ENCODE assay signal across 12 cellular contexts in genomic region chr17:14429084-14429483, GRCh38.
DNase-seq lines count a peak whose midpoint lies in the region; ATAC-seq, FAIRE-seq and TF ChIP-seq lines count a peak whose summit lies in the region.
"Had no signal": no experiment of that assay in that cellular context is flagged by ENCODE, and none has a peak within 500 bp of the region (broad histone marks: within the 10 kb centered on the region; RNA-seq: fewer than 3 reads in every experiment).

No MANE protein-coding gene starts in this region.

- FAIRE-seq in HepG2 (lab: Jason Lieb, UNC) = no peak

- DNase-seq in HepG2 (ENCODE audit: low spot score) (no peak), right lobe of liver (no peak), Karpas-422 (no peak), ascending aorta (ENCODE audit: low spot score in 2 of 2) (no peak), NK-92 (lab: John Stamatoyannopoulos, UW; ENCODE audit: unreplicated experiment) (no peak), GM23248 (no peak)
- DNase-seq in activated T-helper 2 cell treated with anti-CD3 and anti-CD28 coated beads, Interferon-gamma antibody, Interleukin-2, Interleukin-4, amounts not matched to agents 10 μg/mL and 5 μg/mL and 100 μg/mL, durations not matched to agents 14 hours and 24 hours and 36 hours (ENCODE audit: low spot score) = no peak
- DNase-seq in stimulated activated naive CD4-positive, alpha-beta T cell treated with Interleukin-2 at 50 U/mL for 16 hours (lab: John Stamatoyannopoulos, UW) = no peak
- DNase-seq: aorta, EL, foreskin melanocyte had no signal

- peaks cover 5% of the 10 kb centered on the region; the same call in 1 of the 2 replicates for H3K4me1 ChIP-seq in HepG2 (ENCODE audit: insufficient read depth, low read length)
- H3K4me1 ChIP-seq in right lobe of liver = no peaks in the 10 kb centered on the region
- peaks cover 18% of the 10 kb centered on the region for H3K4me1 ChIP-seq in Karpas-422 (ENCODE audit: low read length)
- peaks cover 0 to 2% of the 10 kb centered on the region in 2 donors for H3K4me1 ChIP-seq in ascending aorta
- H3K4me1 ChIP-seq in GM23248 (ENCODE audit: insufficient read depth) = no peaks in the 10 kb centered on the region

- no peaks in the 10 kb centered on the region for H3K9me3 Mint-ChIP-seq in activated T-helper 2 cell treated with anti-CD3 and anti-CD28 coated beads, Interferon-gamma antibody, Interleukin-2, Interleukin-4, amounts not matched to agents 10 μg/mL and 5 μg/mL and 100 μg/mL, durations not matched to agents 14 hours and 24 hours and 36 hours

- H3K9me3 ChIP-seq in HepG2 (ENCODE audit: low read length) (no peaks in the 10 kb centered on the region), right lobe of liver (no peaks in the 10 kb centered on the region), Karpas-422 (ENCODE audit: low read length) (no peaks in the 10 kb centered on the region), ascending aorta (no peaks in the 10 kb centered on the region), GM23248 (ENCODE audit: low read depth) (no peaks in the 10 kb centered on the region)

- peak overlapping the region; percentile 54 for H3K4me3 Mint-ChIP-seq in activated T-helper 2 cell treated with anti-CD3 and anti-CD28 coated beads, Interferon-gamma antibody, Interleukin-2, Interleukin-4, amounts not matched to agents 10 μg/mL and 5 μg/mL and 100 μg/mL, durations not matched to agents 14 hours and 24 hours and 36 hours (ENCODE audit: low read depth)

- H3K36me3 Mint-ChIP-seq in activated T-helper 2 cell treated with anti-CD3 and anti-CD28 coated beads, Interferon-gamma antibody, Interleukin-2, Interleukin-4, amounts not matched to agents 10 μg/mL and 5 μg/mL and 100 μg/mL, durations not matched to agents 14 hours and 24 hours and 36 hours (ENCODE audit: low read depth) = no peaks in the 10 kb centered on the region

- H3K27ac ChIP-seq in HepG2 (ENCODE audit: extremely low read length, insufficient read depth, low read length) (no peak overlapping the region), right lobe of liver (no peak overlapping the region), Karpas-422 (ENCODE audit: low read length) (no peak overlapping the region), ascending aorta (no peak overlapping the region), GM23248 (no peak overlapping the region)

- TF ChIP-seq EP300 in HepG2 (IDR thresholded peaks at IDR 0.05; ENCODE audit: low read depth in 2 of 2, low read length in 2 of 2) (no peak), HepG2 (CRISPR knock-in tag; IDR thresholded peaks at IDR 0.05; ENCODE audit: borderline replicate concordance) (no peak)

- POLR2A ChIA-PET in HepG2 (lab: Yijun Ruan, JAX) = no interaction called here

- H3K4me1 Mint-ChIP-seq in activated T-helper 2 cell treated with anti-CD3 and anti-CD28 coated beads, Interferon-gamma antibody, Interleukin-2, Interleukin-4, amounts not matched to agents 10 μg/mL and 5 μg/mL and 100 μg/mL, durations not matched to agents 14 hours and 24 hours and 36 hours (ENCODE audit: low read depth) = peaks cover 32% of the 10 kb centered on the region

- intact Hi-C loops in HepG2 (cut with micrococcal nuclease; ENCODE audit: unreplicated experiment) = no loop called here
- intact Hi-C loops in right lobe of liver (cut with DNase I) = no loop called here
- intact Hi-C loops in activated T-helper 2 cell treated with anti-CD3 and anti-CD28 coated beads, Interferon-gamma antibody, Interleukin-2, Interleukin-4, amounts not matched to agents 10 μg/mL and 5 μg/mL and 100 μg/mL, durations not matched to agents 14 hours and 24 hours and 36 hours (cut with micrococcal nuclease) = loop anchor here (5.0 to 10.0 kb wide), 2 partner anchors 127 to 224 kb away; partner anchors contain the start of gene HS3ST3B1
- intact Hi-C loops in ascending aorta (cut with DNase I) = no loop called here

- H4K20me1 ChIP-seq in HepG2 (ENCODE audit: insufficient read depth, low read length) (peaks cover 5% of the 10 kb centered on the region; the same call in 1 of the 2 replicates), Karpas-422 (ENCODE audit: insufficient read depth, low read depth, low read length) (no peaks in the 10 kb centered on the region), GM23248 (ENCODE audit: insufficient read depth) (no peaks in the 10 kb centered on the region)

- H3K27ac Mint-ChIP-seq in activated T-helper 2 cell treated with anti-CD3 and anti-CD28 coated beads, Interferon-gamma antibody, Interleukin-2, Interleukin-4, amounts not matched to agents 10 μg/mL and 5 μg/mL and 100 μg/mL, durations not matched to agents 14 hours and 24 hours and 36 hours = peak overlapping the region; percentile 82
- H3K27ac Mint-ChIP-seq: progenitor cell of endocrine pancreas had no signal

- H3K27me3 ChIP-seq in HepG2 (ENCODE audit: control insufficient read depth in 1 of 2, insufficient read depth in 2 of 2, low read length in 2 of 2) (no peaks in the 10 kb centered on the region), right lobe of liver (no peaks in the 10 kb centered on the region), Karpas-422 (ENCODE audit: low read length) (no peaks in the 10 kb centered on the region), ascending aorta (no peaks in the 10 kb centered on the region), GM23248 (replicated peaks; ENCODE audit: insufficient read depth) (no peaks in the 10 kb centered on the region)

- H3K4me3 ChIP-seq in HepG2 (replicated peaks in 1 of 3; ENCODE audit: insufficient read depth in 1 of 3, low read depth in 2 of 3, low read length in 3 of 3) (no peak overlapping the region), right lobe of liver (no peak overlapping the region), Karpas-422 (ENCODE audit: low read length) (no peak overlapping the region), ascending aorta (no peak overlapping the region), GM23248 (no peak overlapping the region)

- CTCF ChIA-PET in HepG2 (lab: Yijun Ruan, JAX; ENCODE audit: low intra/inter-chr PET ratio, low total read pairs) = no interaction called here

- no peaks in the 10 kb centered on the region for H3F3A ChIP-seq in GM23248 (ENCODE audit: insufficient read depth)

- no peak overlapping the region for H3K9ac ChIP-seq in HepG2 (ENCODE audit: insufficient read depth, low read depth, low read length)
- H3K9ac ChIP-seq in Karpas-422 (ENCODE audit: low read length) = no peak overlapping the region
- no peak overlapping the region for H3K9ac ChIP-seq in GM23248

- no peaks in the 10 kb centered on the region for H3K9me2 ChIP-seq in Karpas-422 (replicated peaks; ENCODE audit: insufficient read depth, low read length)
- no peaks in the 10 kb centered on the region for H3K9me2 ChIP-seq in GM23248 (ENCODE audit: insufficient read depth)

- H3K4me2 ChIP-seq in HepG2 (ENCODE audit: low read depth, low read length) = no peak overlapping the region
- H3K4me2 ChIP-seq in Karpas-422 (ENCODE audit: low read depth, low read length, poor library complexity, severe bottlenecking) = peak overlapping the region; percentile 44
- H3K4me2 ChIP-seq in GM23248 (ENCODE audit: unreplicated experiment) = no peak overlapping the region

- TF ChIP-seq POLR2A in HepG2 (IDR thresholded peaks at IDR 0.05; ENCODE audit: insufficient read depth in 1 of 2, low read depth in 2 of 2, low read length in 2 of 2) (no peak), right lobe of liver (IDR thresholded peaks at IDR 0.05) (no peak)

- H3K79me2 ChIP-seq in HepG2 (ENCODE audit: insufficient read depth, low read length) (no peaks in the 10 kb centered on the region), Karpas-422 (ENCODE audit: low read length) (no peaks in the 10 kb centered on the region), GM23248 (ENCODE audit: insufficient read depth) (no peaks in the 10 kb centered on the region)

- BruUV-seq in HepG2 (replicated peaks; lab: Mats Ljungman, UMichigan) = no TSS peak

- TF ChIP-seq RAD21 in HepG2 (CRISPR knock-in tag; IDR thresholded peaks at IDR 0.05) = no peak

- H2AFZ ChIP-seq in HepG2 (ENCODE audit: low read length) (no peak overlapping the region), Karpas-422 (ENCODE audit: low read length) (no peak overlapping the region), GM23248 (no peak overlapping the region)

- H3K27me3 Mint-ChIP-seq in activated T-helper 2 cell treated with anti-CD3 and anti-CD28 coated beads, Interferon-gamma antibody, Interleukin-2, Interleukin-4, amounts not matched to agents 10 μg/mL and 5 μg/mL and 100 μg/mL, durations not matched to agents 14 hours and 24 hours and 36 hours (ENCODE audit: low read depth) = no peaks in the 10 kb centered on the region

- in situ Hi-C loops in HepG2 (cut with HindIII; ENCODE audit: extremely low pct_ligation_motif_present, low pct_unique_long_range_greater_than_20kb) (no loop called here), GM23248 (cut with MboI) (no loop called here)

- no peak for TF ChIP-seq CTCF in HepG2 (CRISPR knock-in tag; IDR thresholded peaks at IDR 0.05)
- TF ChIP-seq CTCF in right lobe of liver (IDR thresholded peaks at IDR 0.05) = no peak
- TF ChIP-seq CTCF in ascending aorta (IDR thresholded peaks at IDR 0.05) = no peak

- 86% methylated on average over 2 of the region's 2 CpGs for WGBS in HepG2 (ENCODE audit: low lambda C conversion rate)
- WGBS in right lobe of liver (ENCODE audit: insufficient coverage, low coverage, low lambda C conversion rate, missing lambda C conversion rate) = 83% methylated on average over 2 of the region's 2 CpGs
- WGBS in GM23248 (ENCODE audit: low coverage in 1 of 2, low lambda C conversion rate in 2 of 2, missing lambda C conversion rate in 2 of 2), 2 experiments = 71 to 75% methylated on average over 2 of the region's 2 CpGs

- H3K36me3 ChIP-seq in HepG2 (replicated peaks in 1 of 2; ENCODE audit: control insufficient read depth in 1 of 2, insufficient read depth in 2 of 2, low read length in 2 of 2) = peaks cover 7 to 39% of the 10 kb centered on the region in 2 experiments
- no peaks in the 10 kb centered on the region for H3K36me3 ChIP-seq in right lobe of liver
- H3K36me3 ChIP-seq in Karpas-422 (ENCODE audit: insufficient read depth, low read length) = no peaks in the 10 kb centered on the region
- H3K36me3 ChIP-seq in ascending aorta = no peaks in the 10 kb centered on the region
- no peaks in the 10 kb centered on the region for H3K36me3 ChIP-seq in GM23248 (ENCODE audit: low read depth)

- ATAC-seq in HepG2 (no peak), right lobe of liver (no peak)
